1 cellular context compared by ENCODE assay signal in genomic region chr1:113928950-113929749, GRCh38.
TF ChIP-seq lines count a peak whose summit lies in the region.

Gene HIPK1 (plus strand): TSS chr1:113929324.

TF ChIP-seq in K562, 482 proteins besides CTCF, POLR2A, EP300 and RAD21 (continued from another document and continues in another):
- TF ChIP-seq CHD7 (IDR thresholded peaks at IDR 0.05; ENCODE audit: low read depth, low read length) (no peak), ZNF644 (tag; IDR thresholded peaks at IDR 0.05; ENCODE audit: low read depth) (no peak), KLF6 (CRISPR knock-in tag; IDR thresholded peaks at IDR 0.05; ENCODE audit: borderline replicate concordance) (peak; percentile 81; the same call in 1 of the 2 replicates), HDAC2 (IDR thresholded peaks at IDR 0.05) (peak; percentile 93), U2AF1 (optimal IDR thresholded peaks at IDR 0.05; ENCODE audit: low read depth, low read length) (peak; percentile 3), CUX1 (CRISPR knock-in tag; IDR thresholded peaks at IDR 0.05) (no peak), TFAM (CRISPR knock-in tag; conservative IDR thresholded peaks at IDR 0.05) (no peak), ZNF282 (CRISPR knock-in tag; IDR thresholded peaks at IDR 0.05) (0 out of 2 replicates have a peak, but pooled peaks have one; percentile 19), ZNF431 (CRISPR knock-in tag; IDR thresholded peaks at IDR 0.05) (peak; percentile 75), STAT6 (CRISPR knock-in tag; IDR thresholded peaks at IDR 0.05) (peak; percentile 34; the same call in 1 of the 2 replicates), TEAD2 (tag; IDR thresholded peaks at IDR 0.05) (no peak; the same call in 1 of the 2 replicates), IRF1 (CRISPR knock-in tag; IDR thresholded peaks at IDR 0.05; ENCODE audit: borderline replicate concordance) (no peak), HNRNPUL1 (IDR thresholded peaks at IDR 0.05; ENCODE audit: low read length) (no peak), ZNF239 (CRISPR knock-in tag; IDR thresholded peaks at IDR 0.05) (no peak; the same call in 1 of the 2 replicates), ATF6 (CRISPR knock-in tag; IDR thresholded peaks at IDR 0.05) (peak; percentile 86; the same call in 1 of the 2 replicates), ZNF764 (CRISPR knock-in tag; IDR thresholded peaks at IDR 0.05; ENCODE audit: low read depth) (no peak), ZNF197 (CRISPR knock-in tag; IDR thresholded peaks at IDR 0.05; ENCODE audit: low read depth) (peak; percentile 64), MAFF (IDR thresholded peaks at IDR 0.05; ENCODE audit: low read length) (no peak), NR1H2 (CRISPR knock-in tag; IDR thresholded peaks at IDR 0.05) (0 out of 2 replicates have a peak, but pooled peaks have one; percentile 53), PKNOX1 (IDR thresholded peaks at IDR 0.05) (peak; percentile 77), NR4A1 (CRISPR knock-in tag; IDR thresholded peaks at IDR 0.05) (no peak; the same call in 1 of the 2 replicates), NR4A1 (tag; IDR thresholded peaks at IDR 0.05) (peak; percentile 57; the same call in 1 of the 2 replicates), POLR2AphosphoS2 (IDR thresholded peaks at IDR 0.05; ENCODE audit: low read length) (0 out of 2 replicates have a peak, but pooled peaks have one; percentile 18), MXD1 (CRISPR knock-in tag; IDR thresholded peaks at IDR 0.05; ENCODE audit: borderline replicate concordance, poor library complexity, severe bottlenecking) (no peak), ZBTB1 (CRISPR knock-in tag; IDR thresholded peaks at IDR 0.05; ENCODE audit: borderline replicate concordance, low read depth) (peak; percentile 73; the same call in 1 of the 2 replicates), E2F5 (CRISPR knock-in tag; IDR thresholded peaks at IDR 0.05) (no peak), KLF13 (tag; IDR thresholded peaks at IDR 0.05; ENCODE audit: borderline replicate concordance, low read depth) (peak; percentile 92), MYNN (IDR thresholded peaks at IDR 0.05) (no peak), MYNN (CRISPR knock-in tag; IDR thresholded peaks at IDR 0.05) (no peak), HNRNPLL (IDR thresholded peaks at IDR 0.05; ENCODE audit: low read depth, low read length, poor library complexity, severe bottlenecking) (peak; percentile 65), ZNF347 (CRISPR knock-in tag; IDR thresholded peaks at IDR 0.05; ENCODE audit: low read depth) (no peak), KLF1 (tag; IDR thresholded peaks at IDR 0.05) (peak; percentile 80), CAMTA2 (CRISPR knock-in tag; conservative IDR thresholded peaks at IDR 0.05) (no peak)
